Comparison of ENCODE assay signal across 9 cellular contexts in genomic region chr15:23648920-23649515, GRCh38. TPM values are rescaled to one million over a fixed set of nuclear protein-coding genes. Genes with fewer than 3 reads are reported as not detected.
DNase-seq lines count a peak whose midpoint lies in the region; ATAC-seq, FAIRE-seq and TF ChIP-seq lines count a peak whose summit lies in the region.
"Had no signal": no experiment of that assay in that cellular context is flagged by ENCODE, and none has a peak within 500 bp of the region (broad histone marks: within the 10 kb centered on the region; RNA-seq: fewer than 3 reads in every experiment).

No MANE protein-coding gene starts in this region.

- H3K27ac ChIP-seq in pancreas, result no peak overlapping the region

- TF ChIP-seq POLR2A in GM18505 (IDR thresholded peaks at IDR 0.05; ENCODE audit: borderline replicate concordance, extremely low read depth, insufficient read depth, insufficient read length), result no peak

- 11% methylated on average over 6 of the region's 6 CpGs for WGBS in pancreas, 2 donors

- peak in 3 of 4 donors; percentile 40 to 53 (median 43) for TF ChIP-seq CTCF in pancreas (IDR thresholded peaks at IDR 0.05)

- H3K9ac ChIP-seq in endocrine pancreas (ENCODE audit: control insufficient read depth, insufficient read depth, low read length), result no peak overlapping the region

- H3K9me3 ChIP-seq in endocrine pancreas (ENCODE audit: control insufficient read depth, low read length) (no peaks in the 10 kb centered on the region), pancreas (no peaks in the 10 kb centered on the region)

- H3K27me3 ChIP-seq in endocrine pancreas (ENCODE audit: control insufficient read depth, insufficient read depth, low read length) (no peaks in the 10 kb centered on the region), pancreas (peaks cover 0 to 11% (median 0%) of the 10 kb centered on the region in 4 donors)

- DNase-seq in NCI-H524 (lab: John Stamatoyannopoulos, UW) (peak; percentile 13 to 67), NCI-H524 treated with DMSO at 0.1 percent for 48 hours (lab: John Stamatoyannopoulos, UW) (no peak), NCI-H1930 (lab: John Stamatoyannopoulos, UW) (peak; percentile 13 to 45), pancreas (peak in 5 of 6 donors; percentile 24 to 78 (median 46)), SK-N-DZ (ENCODE audit: low spot score) (no peak)

- ATAC-seq in pancreas (peak; percentile 51 to 77 (median 75)), GM18505 (IDR thresholded peaks at IDR 0.05; ENCODE audit: unreplicated experiment) (no peak), HG03521 (IDR thresholded peaks at IDR 0.05; ENCODE audit: unreplicated experiment) (no peak)

- H3K4me3 ChIP-seq in endocrine pancreas (ENCODE audit: control insufficient read depth, insufficient read depth, low read length), result peak overlapping the region; percentile 56
- no peak overlapping the region for H3K4me3 ChIP-seq in pancreas
- H3K4me3 ChIP-seq: lung had no signal

- intact Hi-C loops in pancreas (cut with DNase I), result loop anchor here in 2 of 3 donors (5.0 to 10.0 kb wide), 3 partner anchors 218 to 1196 kb away; no protein-coding TSS in a partner anchor

- H3K4me1 ChIP-seq in endocrine pancreas (ENCODE audit: control insufficient read depth, insufficient read depth, low read length) (no peaks in the 10 kb centered on the region), pancreas (no peaks in the 10 kb centered on the region)

- FAIRE-seq in pancreas (lab: Jason Lieb, UNC), result no peak

- H3K36me3 ChIP-seq in endocrine pancreas (ENCODE audit: control insufficient read depth, insufficient read depth, low read length) (no peaks in the 10 kb centered on the region), pancreas (no peaks in the 10 kb centered on the region)

RNA-seq across cellular contexts. Expression of gene MAGEL2, which starts 1.4 kb away (rescaled TPM):
- 1 to 10 TPM in 2 of 6 donors, under 1 TPM in 4; 0.23 to 1.4 (median 0.82) TPM for total RNA-seq in pancreas
- polyA plus RNA-seq in pancreas, result 1 to 10 TPM in 1 of 2 donors, under 1 TPM in 1; 0.72 to 3.8 TPM
- polyA plus RNA-seq in SK-N-DZ (2014; cell fraction: cytosol; rRNA removed), result 0.34 and 0.38 TPM in 2 replicates
- 0.06 and 0.35 TPM in 2 replicates for polyA plus RNA-seq in SK-N-DZ (2014; cell fraction: nucleus; rRNA removed)

RNA-seq across cellular contexts. Expression of gene NDN, which starts 38.1 kb away (rescaled TPM):
- 10 to 100 TPM in 2 of 6 donors, 1 to 10 TPM in 4; 3.7 to 14.2 (median 8.2) TPM for total RNA-seq in pancreas
- 10 to 100 TPM in 1 of 2 donors, 1 to 10 TPM in 1; 7.6 to 38.9 TPM for polyA plus RNA-seq in pancreas
- polyA plus RNA-seq in SK-N-DZ (2014; cell fraction: cytosol; rRNA removed), result 11.2 and 12.3 TPM in 2 replicates
- polyA plus RNA-seq in SK-N-DZ (2014; cell fraction: nucleus; rRNA removed), result 4.8 and 8.8 TPM in 2 replicates

Comparison
In these comparisons a context has a peak if more than half of its experiments do, and no peak if none do; other contexts are left out.
1. DNase-seq: peak in NCI-H524 (2 of 2), NCI-H1930 (2 of 2) and pancreas (5 of 6); none in NCI-H524 treated with DMSO at 0.1 percent for 48 hours (single experiment) and SK-N-DZ (single experiment).
2. ATAC-seq: peak in pancreas (4 of 4); none in GM18505 (single experiment) and HG03521 (single experiment).